Comparison of ENCODE assay signal across 20 cellular contexts in genomic region chr10:93368210-93368609, GRCh38.
DNase-seq lines count a peak whose midpoint lies in the region; ATAC-seq, FAIRE-seq and TF ChIP-seq lines count a peak whose summit lies in the region.
"Had no signal": no experiment of that assay in that cellular context is flagged by ENCODE, and none has a peak within 500 bp of the region (broad histone marks: within the 10 kb centered on the region; RNA-seq: fewer than 3 reads in every experiment).

No MANE protein-coding gene starts in this region.

- no peaks in the 10 kb centered on the region for H3K27me3 ChIP-seq in bronchial epithelial cell (ENCODE audit: control insufficient read depth, insufficient read depth, low read length)
- no peaks in the 10 kb centered on the region for H3K27me3 ChIP-seq in right cardiac atrium (ENCODE audit: control insufficient read depth, insufficient read depth)
- no peaks in the 10 kb centered on the region for H3K27me3 ChIP-seq in CD4-positive, alpha-beta memory T cell (ENCODE audit: insufficient read depth, low read length)
- H3K27me3 ChIP-seq: SJSA1 had no signal

- H3K9me3 Mint-ChIP-seq in CD4-positive, alpha-beta memory T cell, result no peaks in the 10 kb centered on the region

- H3K4me3 ChIP-seq in bronchial epithelial cell (ENCODE audit: low read depth, low read length), result no peak overlapping the region
- H3K4me3 ChIP-seq in fibroblast of mammary gland (ENCODE audit: control insufficient read depth, low read depth, low read length), result no peak overlapping the region
- no peak overlapping the region for H3K4me3 ChIP-seq in right cardiac atrium (ENCODE audit: low read length)
- H3K4me3 ChIP-seq in CD4-positive, alpha-beta memory T cell (ENCODE audit: low read length in 2 of 2), result no peak overlapping the region
- H3K4me3 ChIP-seq: SJSA1 had no signal

- ATAC-seq in right cardiac atrium (peak; percentile 76 to 82), GM19035 (IDR thresholded peaks at IDR 0.05; ENCODE audit: unreplicated experiment) (no peak)
- ATAC-seq: HepG2 had no signal

- peak overlapping the region in 1 of 7 donors; percentile 43 for H3K27ac Mint-ChIP-seq in CD4-positive, alpha-beta memory T cell

- TF ChIP-seq CTCF in bronchial epithelial cell (IDR thresholded peaks at IDR 0.05; ENCODE audit: insufficient read depth, low read length, severe bottlenecking) (no peak), fibroblast of mammary gland (conservative IDR thresholded peaks at IDR 0.05; ENCODE audit: control insufficient read depth, insufficient read depth, low read depth, low read length) (no peak)

- no peak overlapping the region for H3K4me3 Mint-ChIP-seq in CD4-positive, alpha-beta memory T cell

- H3K27me3 Mint-ChIP-seq in CD4-positive, alpha-beta memory T cell, result no peaks in the 10 kb centered on the region

- H3K36me3 Mint-ChIP-seq in CD4-positive, alpha-beta memory T cell, result no peaks in the 10 kb centered on the region

- 70% methylated on average over 2 of the region's 2 CpGs for WGBS in right cardiac atrium

- peak; percentile 60 for FAIRE-seq in bronchial epithelial cell (lab: Jason Lieb, UNC)
- FAIRE-seq: H54, HepG2 had no signal

- POLR2A ChIA-PET in CD4-positive, alpha-beta memory T cell (lab: Charles Lee; ENCODE audit: partially characterized antibody), result no interaction called here

- H3K4me1 ChIP-seq in right cardiac atrium (ENCODE audit: control insufficient read depth, insufficient read depth, low read length), result no peaks in the 10 kb centered on the region
- no peaks in the 10 kb centered on the region for H3K4me1 ChIP-seq in CD4-positive, alpha-beta memory T cell (ENCODE audit: insufficient read depth, low read length)
- H3K4me1 ChIP-seq: SJSA1 had no signal

- H3K27ac ChIP-seq in right cardiac atrium (ENCODE audit: low read length), result no peak overlapping the region
- no peak overlapping the region for H3K27ac ChIP-seq in CD4-positive, alpha-beta memory T cell (ENCODE audit: low read depth, low read length)
- H3K27ac ChIP-seq: C4-2B, SJSA1 had no signal

- no peaks in the 10 kb centered on the region for H3K9me3 ChIP-seq in right cardiac atrium (ENCODE audit: control insufficient read depth, low read length)
- H3K9me3 ChIP-seq in CD4-positive, alpha-beta memory T cell (ENCODE audit: control insufficient read depth in 1 of 2, low read length in 2 of 2), result no peaks in the 10 kb centered on the region
- H3K9me3 ChIP-seq: SJSA1 had no signal

- DNase-seq in GM03348 (ENCODE audit: low spot score), result peak; percentile 17
- no peak for DNase-seq in bronchial epithelial cell (ENCODE audit: low read depth)
- DNase-seq in fibroblast of mammary gland (ENCODE audit: low read depth), result peak; percentile 53
- peak; percentile 65 to 79 (median 71) for DNase-seq in right cardiac atrium
- no peak for DNase-seq in stimulated activated CD8-positive, alpha-beta memory T cell treated with anti-CD3 and anti-CD28 coated beads, Interleukin-4, amount 100 ng/mL, for 48 hours
- no peak for DNase-seq in CD4-positive, alpha-beta memory T cell
- no peak for DNase-seq in SHP77 (lab: John Stamatoyannopoulos, UW)
- DNase-seq: DMS79 treated with DMSO at 0.1 percent for 48 hours; KBM-7; NCI-H1105 treated with DMSO at 0.1 percent for 48 hours; NCI-H1694; NCI-H2081 treated with DMSO at 0.1 percent for 48 hours; NCI-H748 treated with DMSO at 0.1 percent for 48 hours; NK-92 treated with Interleukin-12 subunit alpha and Interleukin-12 subunit beta, amount 100 ng/mL, for 24 hours; OCI-M1 had no signal

- CTCF ChIA-PET in CD4-positive, alpha-beta memory T cell (lab: Charles Lee; ENCODE audit: partially characterized antibody), result interaction anchor here (0.9 to 4.6 kb wide), 6 partner anchors 9 to 253 kb away, joined by 3 to 29 read pairs (median 5); partner anchors contain the start of gene MYOF

- intact Hi-C loops in right cardiac atrium (cut with DNase I), result no loop called here
- intact Hi-C loops in CD4-positive, alpha-beta memory T cell (cut with micrococcal nuclease), result no loop called here

- peaks cover 2 to 6% (median 3%) of the 10 kb centered on the region in 4 donors for H3K4me1 Mint-ChIP-seq in CD4-positive, alpha-beta memory T cell

- H3K36me3 ChIP-seq in bronchial epithelial cell (ENCODE audit: control insufficient read depth, insufficient read depth, low read length), result peaks cover 32% of the 10 kb centered on the region
- H3K36me3 ChIP-seq in CD4-positive, alpha-beta memory T cell (ENCODE audit: insufficient read depth, low read length), result no peaks in the 10 kb centered on the region

Comparison
In these comparisons a context has a peak if more than half of its experiments do, and no peak if none do; other contexts are left out.
1. DNase-seq: peak in GM03348 (single experiment), fibroblast of mammary gland (single experiment) and right cardiac atrium (3 of 3); none in bronchial epithelial cell (single experiment), stimulated activated CD8-positive, alpha-beta memory T cell treated with anti-CD3 and anti-CD28 coated beads, Interleukin-4, amount 100 ng/mL, for 48 hours (single experiment), CD4-positive, alpha-beta memory T cell (0 of 5) and SHP77 (0 of 2).